1 cellular context compared by ENCODE assay signal in genomic region chr2:109384308-109385271, GRCh38.
TF ChIP-seq lines count a peak whose summit lies in the region.

No MANE protein-coding gene starts in this region.

TF ChIP-seq in GM23338, 12 proteins besides CTCF, POLR2A, EP300 and RAD21 (continued from another document):
- no peak for TF ChIP-seq ZNF462 (CRISPR knock-in tag; IDR thresholded peaks at IDR 0.05)
- TF ChIP-seq POLR2AphosphoS5 (IDR thresholded peaks at IDR 0.05; ENCODE audit: low read depth): no peak
- TF ChIP-seq REST (IDR thresholded peaks at IDR 0.05; ENCODE audit: unreplicated experiment): no peak
- TF ChIP-seq ZNF114 (CRISPR knock-in tag; IDR thresholded peaks at IDR 0.05): no peak
- no peak for TF ChIP-seq JUNB (IDR thresholded peaks at IDR 0.05; ENCODE audit: unreplicated experiment)
